ENCODE assay signal across 8 cellular contexts in genomic region chr1:11924334-11925195, GRCh38. TPM values are rescaled to one million over a fixed set of nuclear protein-coding genes. Genes with fewer than 3 reads are reported as not detected.
DNase-seq lines count a peak whose midpoint lies in the region; ATAC-seq, FAIRE-seq and TF ChIP-seq lines count a peak whose summit lies in the region.

No MANE protein-coding gene starts in this region.

- peaks cover 46% of the 10 kb centered on the region for H3K4me1 ChIP-seq in skeletal muscle satellite cell (ENCODE audit: control insufficient read depth, insufficient read depth, low read length)

- ATAC-seq in HG03565 (IDR thresholded peaks at IDR 0.05; ENCODE audit: unreplicated experiment): no peak
- no peak for ATAC-seq in HG03196 (IDR thresholded peaks at IDR 0.05; ENCODE audit: unreplicated experiment)

- peaks cover 24% of the 10 kb centered on the region for H3K36me3 ChIP-seq in skeletal muscle satellite cell (ENCODE audit: insufficient read depth, low read length)

- no peak for FAIRE-seq in GM19239 (lab: Jason Lieb, UNC)

- no peaks in the 10 kb centered on the region for H3K9me3 ChIP-seq in skeletal muscle satellite cell (replicated peaks; ENCODE audit: low read length)

- CTCF ChIA-PET in RWPE1 (lab: Yijun Ruan, JAX): no interaction called here

- peak overlapping the region; percentile 56 for H3K4me3 ChIP-seq in fibroblast of pulmonary artery (replicated peaks; ENCODE audit: low read depth, low read length)
- peak overlapping the region; percentile 75 for H3K4me3 ChIP-seq in skeletal muscle satellite cell (ENCODE audit: low read length)

- H3K4me2 ChIP-seq in skeletal muscle satellite cell (ENCODE audit: low read length): peak overlapping the region; percentile 99

- DNase-seq in GM19239 (ENCODE audit: insufficient read length, low spot score) (peak; percentile 42), RWPE1 (ENCODE audit: low spot score) (no peak), fibroblast of pulmonary artery (ENCODE audit: low read depth) (no peak), NCI-H2171 treated with DMSO at 0.1 percent for 48 hours (lab: John Stamatoyannopoulos, UW) (no peak), DMS 273 (lab: John Stamatoyannopoulos, UW; ENCODE audit: unreplicated experiment) (no peak)

- POLR2A ChIA-PET in RWPE1 (lab: Yijun Ruan, JAX; ENCODE audit: low non-redundant PET): interaction anchor here (0.5 kb wide), 1 partner anchor 16 kb away, joined by 3 read pairs; no protein-coding TSS in a partner anchor

- H3K27ac ChIP-seq in RWPE1: peak overlapping the region; percentile 65

- no peak for TF ChIP-seq CTCF in RWPE1 (conservative IDR thresholded peaks at IDR 0.05; ENCODE audit: low read depth)
- no peak for TF ChIP-seq CTCF in fibroblast of pulmonary artery (IDR thresholded peaks at IDR 0.05; ENCODE audit: low read length, missing control alignments)

- peak overlapping the region; percentile 39 for H3K9ac ChIP-seq in skeletal muscle satellite cell (ENCODE audit: low read depth, low read length)

- no peaks in the 10 kb centered on the region for H3K27me3 ChIP-seq in skeletal muscle satellite cell (ENCODE audit: control insufficient read depth, insufficient read depth, low read length)

RNA-seq across cellular contexts. Expression of gene KIAA2013, which starts 1.7 kb away (rescaled TPM):
- 68.4 and 73.2 TPM in 2 replicates for total RNA-seq in skeletal muscle satellite cell (2012; rRNA removed)

RNA-seq across cellular contexts. Expression of gene PLOD1, which starts 10.0 kb away (rescaled TPM):
- 267 and 303 TPM in 2 replicates for total RNA-seq in skeletal muscle satellite cell (2012; rRNA removed)

RNA-seq across cellular contexts. Expression of gene MFN2, which starts 55.7 kb away (rescaled TPM):
- total RNA-seq in skeletal muscle satellite cell (2012; rRNA removed): 57.0 and 68.2 TPM in 2 replicates
